ENCODE assay signal across 8 cellular contexts in genomic region chr5:95842955-95843544, GRCh38. TPM values are rescaled to one million over a fixed set of nuclear protein-coding genes. Genes with fewer than 3 reads are reported as not detected.
DNase-seq lines count a peak whose midpoint lies in the region; ATAC-seq and TF ChIP-seq lines count a peak whose summit lies in the region.

No MANE protein-coding gene starts in this region.

- H3K4me1 Mint-ChIP-seq in activated CD4-positive, alpha-beta T cell treated with anti-CD3 and anti-CD28 coated beads, Interleukin-2, amount 10 ng/mL, durations not matched to agents 7 days and 5 days: peaks cover 24% of the 10 kb centered on the region

- no peaks in the 10 kb centered on the region for H3K9me3 Mint-ChIP-seq in activated CD4-positive, alpha-beta T cell treated with anti-CD3 and anti-CD28 coated beads, Interleukin-2, amount 10 ng/mL, durations not matched to agents 7 days and 5 days

- H3K36me3 ChIP-seq in Loucy (ENCODE audit: insufficient read depth, low read length): no peaks in the 10 kb centered on the region
- H3K36me3 ChIP-seq in prostate gland: no peaks in the 10 kb centered on the region
- no peaks in the 10 kb centered on the region for H3K36me3 ChIP-seq in A673 (ENCODE audit: insufficient read depth, low read length, poor library complexity, severe bottlenecking)

- no peak for TF ChIP-seq POLR2A in prostate gland (IDR thresholded peaks at IDR 0.05)

- TF ChIP-seq CTCF in GM12873 (IDR thresholded peaks at IDR 0.05; ENCODE audit: insufficient read depth, low read depth, low read length, missing control alignments) (peak; percentile 53), Loucy (conservative IDR thresholded peaks at IDR 0.05; ENCODE audit: low read length) (peak; percentile 75), prostate gland (IDR thresholded peaks at IDR 0.05) (peak in 1 of 4 experiments; percentile 2), A673 (conservative IDR thresholded peaks at IDR 0.05; ENCODE audit: low read depth, low read length) (no peak)

- intact Hi-C loops in prostate gland (cut with DNase I) (loop anchor here (5.0 to 10.0 kb wide), 2 partner anchors 176 to 288 kb away; partner anchors contain the start of genes ARSK and SKIC3), A673 (cut with micrococcal nuclease; ENCODE audit: unreplicated experiment) (loop anchor here (10.0 kb wide), 1 partner anchor 288 kb away; the partner anchor contains the start of genes ARSK and SKIC3)

- POLR2A ChIA-PET in activated CD4-positive, alpha-beta T cell treated with anti-CD3 and anti-CD28 coated beads, Interleukin-2, amount 10 ng/mL, durations not matched to agents 7 days and 5 days (lab: Charles Lee): no interaction called here
- POLR2A ChIA-PET in A673 (lab: Charles Lee; ENCODE audit: low non-redundant PET): no interaction called here

- ATAC-seq in esophagus mucosa: peak; percentile 15

- H3K4me3 Mint-ChIP-seq in activated CD4-positive, alpha-beta T cell treated with anti-CD3 and anti-CD28 coated beads, Interleukin-2, amount 10 ng/mL, durations not matched to agents 7 days and 5 days: no peak overlapping the region

- H3K9me3 ChIP-seq in Loucy (ENCODE audit: insufficient read depth, low read depth, low read length) (no peaks in the 10 kb centered on the region), prostate gland (no peaks in the 10 kb centered on the region), A673 (ENCODE audit: low read depth, low read length, poor library complexity, severe bottlenecking) (no peaks in the 10 kb centered on the region)

- H3K79me2 ChIP-seq in Loucy (ENCODE audit: insufficient read depth, low read length): no peaks in the 10 kb centered on the region

- H3K9me2 ChIP-seq in Loucy (replicated peaks; ENCODE audit: low read depth, low read length): no peaks in the 10 kb centered on the region

- H3K27ac Mint-ChIP-seq in activated CD4-positive, alpha-beta T cell treated with anti-CD3 and anti-CD28 coated beads, Interleukin-2, amount 10 ng/mL, durations not matched to agents 7 days and 5 days: peak overlapping the region; percentile 64

- no peaks in the 10 kb centered on the region for H3F3A ChIP-seq in Loucy (ENCODE audit: low read depth)

- H3K27ac ChIP-seq in prostate gland (peak overlapping the region; percentile 77 to 79), A673 (ENCODE audit: low read depth, low read length, poor library complexity, severe bottlenecking) (no peak overlapping the region)

- peak overlapping the region; percentile 28 for H3K9ac ChIP-seq in Loucy (ENCODE audit: low read depth, low read length, poor library complexity, severe bottlenecking)

- BruUV-seq in A673 (replicated peaks; lab: Mats Ljungman, UMichigan): no TSS peak

- H3K27me3 ChIP-seq in Loucy (ENCODE audit: insufficient read depth, low read length, poor library complexity, severe bottlenecking): no peaks in the 10 kb centered on the region
- no peaks in the 10 kb centered on the region for H3K27me3 ChIP-seq in prostate gland (replicated peaks; ENCODE audit: insufficient read depth)
- H3K27me3 ChIP-seq in A673 (replicated peaks; ENCODE audit: insufficient read depth, low read depth, low read length, poor library complexity): no peaks in the 10 kb centered on the region

- H3K4me1 ChIP-seq in Loucy (ENCODE audit: insufficient read depth, low read length, poor library complexity, severe bottlenecking) (peaks cover 49% of the 10 kb centered on the region), prostate gland (replicated peaks) (peaks cover 5% of the 10 kb centered on the region), A673 (ENCODE audit: insufficient read depth, low read length, poor library complexity, severe bottlenecking) (no peaks in the 10 kb centered on the region)

- H3K4me3 ChIP-seq in Loucy (ENCODE audit: low read length, poor library complexity, severe bottlenecking) (peak overlapping the region; percentile 17), prostate gland (no peak overlapping the region), A673 (ENCODE audit: low read depth, low read length, poor library complexity, severe bottlenecking) (no peak overlapping the region)

- CTCF ChIA-PET in activated CD4-positive, alpha-beta T cell treated with anti-CD3 and anti-CD28 coated beads, Interleukin-2, amount 10 ng/mL, durations not matched to agents 7 days and 5 days (lab: Charles Lee): interaction anchor here (0.7 to 2.3 kb wide), 7 partner anchors 11 to 72 kb away, joined by 3 to 12 read pairs (median 3); partner anchors contain the start of gene GLRX
- CTCF ChIA-PET in A673 (lab: Charles Lee): interaction anchor here (0.6 to 0.8 kb wide), 2 partner anchors 8 to 33 kb away, joined by 3 read pairs; no protein-coding TSS in a partner anchor

- H3K36me3 Mint-ChIP-seq in activated CD4-positive, alpha-beta T cell treated with anti-CD3 and anti-CD28 coated beads, Interleukin-2, amount 10 ng/mL, durations not matched to agents 7 days and 5 days (ENCODE audit: low read depth): no peaks in the 10 kb centered on the region

- DNase-seq in HCEC 1CT: peak; percentile 51
- DNase-seq in activated CD4-positive, alpha-beta T cell treated with anti-CD3 and anti-CD28 coated beads, Interleukin-2, amount 10 ng/mL, durations not matched to agents 7 days and 5 days: peak; percentile 72
- no peak for DNase-seq in prostate gland (ENCODE audit: low spot score)
- no peak for DNase-seq in D341Med (ENCODE audit: low spot score)
- no peak for DNase-seq in A673 (ENCODE audit: low spot score)

- peak overlapping the region; percentile 51; the same call in 1 of the 2 replicates for H2AFZ ChIP-seq in Loucy (ENCODE audit: low read length)

- no peaks in the 10 kb centered on the region for H4K20me1 ChIP-seq in Loucy (ENCODE audit: insufficient read depth, low read length, poor library complexity, severe bottlenecking)

- WGBS in prostate gland: 81% methylated on average over 11 of the region's 11 CpGs

- peaks cover 9% of the 10 kb centered on the region for H3K27me3 Mint-ChIP-seq in activated CD4-positive, alpha-beta T cell treated with anti-CD3 and anti-CD28 coated beads, Interleukin-2, amount 10 ng/mL, durations not matched to agents 7 days and 5 days

- H3K4me2 ChIP-seq in Loucy (ENCODE audit: low read depth, low read length, poor library complexity, severe bottlenecking): peak overlapping the region; percentile 44

RNA-seq across cellular contexts. Expression of gene GLRX, which starts 20.5 kb away (rescaled TPM):
- total RNA-seq in activated CD4-positive, alpha-beta T cell treated with anti-CD3 and anti-CD28 coated beads, Interleukin-2, amount 10 ng/mL, durations not matched to agents 7 days and 5 days: 10 to 100 TPM; 60.2 to 61.1 TPM
- total RNA-seq in esophagus mucosa (3.2 TPM), prostate gland (10 to 100 TPM; 16.6 to 34.8 TPM), A673 (2021) (27.3 and 28.6 TPM in 2 replicates)

Comparison
In these comparisons a context has a peak if more than half of its experiments do, and no peak if none do; other contexts are left out.
1. DNase-seq: peak in HCEC 1CT (single experiment) and activated CD4-positive, alpha-beta T cell treated with anti-CD3 and anti-CD28 coated beads, Interleukin-2, amount 10 ng/mL, durations not matched to agents 7 days and 5 days (single experiment); none in prostate gland (single experiment), D341Med (single experiment) and A673 (single experiment).